ENCODE assay signal across 16 cellular contexts in genomic region chr3:46690798-46691197, GRCh38. TPM values are rescaled to one million over a fixed set of nuclear protein-coding genes. Genes with fewer than 3 reads are reported as not detected.
DNase-seq lines count a peak whose midpoint lies in the region; ATAC-seq and TF ChIP-seq lines count a peak whose summit lies in the region.
"Had no signal": no experiment of that assay in that cellular context is flagged by ENCODE, and none has a peak within 500 bp of the region (broad histone marks: within the 10 kb centered on the region; RNA-seq: fewer than 3 reads in every experiment).

No MANE protein-coding gene starts in this region.

- H3K4me1 Mint-ChIP-seq in activated naive CD4-positive, alpha-beta T cell treated with anti-CD3 and anti-CD28 coated beads, Interleukin-2, amount 50 U/mL, for 24 hours = peaks cover 53% of the 10 kb centered on the region
- H3K4me1 Mint-ChIP-seq in activated naive CD4-positive, alpha-beta T cell treated with anti-CD3 and anti-CD28 coated beads for 36 hours (ENCODE audit: low read depth) = peaks cover 46% of the 10 kb centered on the region

- no peaks in the 10 kb centered on the region for H3K27me3 Mint-ChIP-seq in activated naive CD4-positive, alpha-beta T cell treated with anti-CD3 and anti-CD28 coated beads, Interleukin-2, amount 50 U/mL, for 24 hours
- H3K27me3 Mint-ChIP-seq in activated naive CD4-positive, alpha-beta T cell treated with anti-CD3 and anti-CD28 coated beads for 36 hours (ENCODE audit: low read depth) = no peaks in the 10 kb centered on the region

- H3K4me3 ChIP-seq in epithelial cell of esophagus (ENCODE audit: low read length) = peak overlapping the region; percentile 96
- H3K4me3 ChIP-seq: cardiac muscle cell, HAP-1 had no signal

- no peak for DNase-seq in activated naive CD4-positive, alpha-beta T cell treated with anti-CD3 and anti-CD28 coated beads for 36 hours
- DNase-seq in epithelial cell of esophagus (ENCODE audit: low read depth) (peak; percentile 66), lung microvascular endothelial cell (ENCODE audit: low read depth in 2 of 2) (peak; percentile 14 to 18), T-helper 2 cell (no peak), NOMO-1 treated with dmso at 0.1 percent for 144 hours (lab: John Stamatoyannopoulos, UW; ENCODE audit: unreplicated experiment) (no peak)
- DNase-seq: DMS79, NCI-H187 treated with DMSO at 0.1 percent for 48 hours, T-helper 1 cell had no signal

- intact Hi-C loops in activated naive CD4-positive, alpha-beta T cell treated with anti-CD3 and anti-CD28 coated beads for 36 hours (cut with micrococcal nuclease) = loop anchor here (5.0 to 10.0 kb wide), 3 partner anchors 157 to 294 kb away; no protein-coding TSS in a partner anchor

- no peak for ATAC-seq in GM21619 (IDR thresholded peaks at IDR 0.05; ENCODE audit: unreplicated experiment)
- ATAC-seq in HG03139 (IDR thresholded peaks at IDR 0.05; ENCODE audit: unreplicated experiment) = no peak

- no peaks in the 10 kb centered on the region for H3K36me3 Mint-ChIP-seq in activated naive CD4-positive, alpha-beta T cell treated with anti-CD3 and anti-CD28 coated beads, Interleukin-2, amount 50 U/mL, for 24 hours
- H3K36me3 Mint-ChIP-seq in activated naive CD4-positive, alpha-beta T cell treated with anti-CD3 and anti-CD28 coated beads for 36 hours (ENCODE audit: low read depth) = no peaks in the 10 kb centered on the region
- H3K36me3 Mint-ChIP-seq: IgD-negative memory B cell had no signal

- no peak for TF ChIP-seq CTCF in epithelial cell of esophagus (IDR thresholded peaks at IDR 0.05; ENCODE audit: insufficient read depth, low read depth, low read length, missing control alignments)

- peak overlapping the region; percentile 73 for H3K4me3 Mint-ChIP-seq in activated naive CD4-positive, alpha-beta T cell treated with anti-CD3 and anti-CD28 coated beads, Interleukin-2, amount 50 U/mL, for 24 hours
- H3K4me3 Mint-ChIP-seq in activated naive CD4-positive, alpha-beta T cell treated with anti-CD3 and anti-CD28 coated beads for 36 hours = no peak overlapping the region

- CTCF ChIA-PET in activated naive CD4-positive, alpha-beta T cell treated with anti-CD3 and anti-CD28 coated beads for 36 hours (lab: Charles Lee) = interaction anchor here (1.2 kb wide), 1 partner anchor 204 kb away, joined by 3 read pairs; no protein-coding TSS in a partner anchor

- H3K27ac Mint-ChIP-seq in activated naive CD4-positive, alpha-beta T cell treated with anti-CD3 and anti-CD28 coated beads, Interleukin-2, amount 50 U/mL, for 24 hours = no peak overlapping the region
- no peak overlapping the region for H3K27ac Mint-ChIP-seq in activated naive CD4-positive, alpha-beta T cell treated with anti-CD3 and anti-CD28 coated beads for 36 hours
- H3K27ac Mint-ChIP-seq: activated T-helper 2 cell treated with anti-CD3 and anti-CD28 coated beads, Interferon-gamma antibody, Interleukin-2, Interleukin-4, amounts not matched to agents 10 μg/mL and 5 μg/mL and 100 μg/mL, durations not matched to agents 14 hours and 24 hours and 36 hours; IgD-negative memory B cell had no signal

- H3K9me3 Mint-ChIP-seq in activated naive CD4-positive, alpha-beta T cell treated with anti-CD3 and anti-CD28 coated beads, Interleukin-2, amount 50 U/mL, for 24 hours = no peaks in the 10 kb centered on the region
- no peaks in the 10 kb centered on the region for H3K9me3 Mint-ChIP-seq in activated naive CD4-positive, alpha-beta T cell treated with anti-CD3 and anti-CD28 coated beads for 36 hours
- H3K9me3 Mint-ChIP-seq: activated T-helper 2 cell treated with anti-CD3 and anti-CD28 coated beads, Interferon-gamma antibody, Interleukin-2, Interleukin-4, amounts not matched to agents 10 μg/mL and 5 μg/mL and 100 μg/mL, durations not matched to agents 14 hours and 24 hours and 36 hours had no signal

RNA-seq across cellular contexts. Expression of gene ALS2CL, which starts 2.7 kb away (rescaled TPM):
- 1 to 10 TPM; 5.1 TPM for total RNA-seq in activated naive CD4-positive, alpha-beta T cell treated with anti-CD3 and anti-CD28 coated beads for 36 hours
- 3.7 and 5.8 TPM in 2 replicates for total RNA-seq in lung microvascular endothelial cell

RNA-seq across cellular contexts. Expression of gene TMIE, which starts 10.4 kb away (rescaled TPM):
- 1 to 10 TPM; 1.2 to 1.5 TPM for total RNA-seq in activated naive CD4-positive, alpha-beta T cell treated with anti-CD3 and anti-CD28 coated beads for 36 hours
- under 0.01 TPM in 1 of 2 replicates, not detected in the other for total RNA-seq in lung microvascular endothelial cell
- total RNA-seq: activated T-helper 2 cell treated with anti-CD3 and anti-CD28 coated beads, Interferon-gamma antibody, Interleukin-2, Interleukin-4, amounts not matched to agents 10 μg/mL and 5 μg/mL and 100 μg/mL, durations not matched to agents 14 hours and 24 hours and 36 hours had no signal

RNA-seq across cellular contexts. Expression of gene PRSS50, which starts 26.9 kb away (rescaled TPM):
- total RNA-seq in activated naive CD4-positive, alpha-beta T cell treated with anti-CD3 and anti-CD28 coated beads for 36 hours = not detected
- total RNA-seq in lung microvascular endothelial cell = not detected in 2 replicates
- total RNA-seq: activated T-helper 2 cell treated with anti-CD3 and anti-CD28 coated beads, Interferon-gamma antibody, Interleukin-2, Interleukin-4, amounts not matched to agents 10 μg/mL and 5 μg/mL and 100 μg/mL, durations not matched to agents 14 hours and 24 hours and 36 hours; endothelial cell of umbilical vein had no signal

Comparison
In these comparisons a context has a peak if more than half of its experiments do, and no peak if none do; other contexts are left out.
1. DNase-seq: peak in epithelial cell of esophagus (single experiment) and lung microvascular endothelial cell (2 of 2); none in activated naive CD4-positive, alpha-beta T cell treated with anti-CD3 and anti-CD28 coated beads for 36 hours (single experiment), T-helper 2 cell (0 of 5) and NOMO-1 treated with dmso at 0.1 percent for 144 hours (single experiment).